ENCODE assay signal across 15 cellular contexts in genomic region chr1:51482881-51483280, GRCh38.
"Had no signal": no experiment of that assay in that cellular context is flagged by ENCODE, and none has a peak within 500 bp of the region (broad histone marks: within the 10 kb centered on the region; RNA-seq: fewer than 3 reads in every experiment).

No MANE protein-coding gene starts in this region.

- DNase-seq: activated CD4-positive, alpha-beta T cell treated with anti-CD3 and anti-CD28 coated beads for 48 hours; activated CD8-positive, alpha-beta T cell treated with anti-CD3 and anti-CD28 coated beads, Interleukin-2, amount 10 ng/mL, durations not matched to agents 7 days and 5 days; activated naive CD4-positive, alpha-beta T cell treated with Interleukin-2 at 50 U/mL for 16 hours; activated naive CD8-positive, alpha-beta T cell treated with anti-CD3 and anti-CD28 coated beads, Interleukin-2, amount 50 U/mL, for 24 hours; colonic mucosa; foreskin melanocyte; heart right ventricle; kidney; left ventricle myocardium superior; right cardiac atrium; tibial artery had no signal

- H3K27me3 Mint-ChIP-seq: activated naive CD8-positive, alpha-beta T cell treated with anti-CD3 and anti-CD28 coated beads, Interleukin-2, amount 50 U/mL, for 24 hours had no signal

- H3K4me3 Mint-ChIP-seq: activated CD8-positive, alpha-beta T cell treated with anti-CD3 and anti-CD28 coated beads, Interleukin-2, amount 10 ng/mL, durations not matched to agents 7 days and 5 days; activated naive CD8-positive, alpha-beta T cell treated with anti-CD3 and anti-CD28 coated beads, Interleukin-2, amount 50 U/mL, for 24 hours; T-helper 1 cell treated with Interleukin-12 subunit alpha and Interleukin-12 subunit beta and Interleukin-4 antibody, amounts not matched to agents 30 μg/mL and 1 μg/mL, for 36 hours; WTC11 had no signal

- H3K27ac ChIP-seq: colonic mucosa, heart right ventricle, SK-N-MC, tibial artery had no signal

- H3K27me3 ChIP-seq: colonic mucosa, heart right ventricle, tibial artery had no signal

- H3K27ac Mint-ChIP-seq: activated CD8-positive, alpha-beta T cell treated with anti-CD3 and anti-CD28 coated beads, Interleukin-2, amount 10 ng/mL, durations not matched to agents 7 days and 5 days; activated naive CD8-positive, alpha-beta T cell treated with anti-CD3 and anti-CD28 coated beads, Interleukin-2, amount 50 U/mL, for 24 hours; T-helper 1 cell treated with Interleukin-12 subunit alpha and Interleukin-12 subunit beta and Interleukin-4 antibody, amounts not matched to agents 30 μg/mL and 1 μg/mL, for 36 hours; WTC11 had no signal

- H3K4me1 Mint-ChIP-seq: WTC11 had no signal

- H3K4me1 ChIP-seq: colonic mucosa had no signal

- H3K4me3 ChIP-seq: colonic mucosa, heart right ventricle, SK-N-MC, smooth muscle cell, tibial artery had no signal

- ATAC-seq: activated CD8-positive, alpha-beta T cell treated with anti-CD3 and anti-CD28 coated beads, Interleukin-2, amount 10 ng/mL, durations not matched to agents 7 days and 5 days; activated naive CD8-positive, alpha-beta T cell treated with anti-CD3 and anti-CD28 coated beads, Interleukin-2, amount 50 U/mL, for 24 hours; heart right ventricle; left ventricle myocardium superior; right cardiac atrium; WTC11 had no signal

- H3K9me3 ChIP-seq: colonic mucosa, heart right ventricle, tibial artery had no signal

- H3K36me3 ChIP-seq: colonic mucosa had no signal
